Comparison of ENCODE assay signal across 9 cellular contexts in the genomic region with DNA sequence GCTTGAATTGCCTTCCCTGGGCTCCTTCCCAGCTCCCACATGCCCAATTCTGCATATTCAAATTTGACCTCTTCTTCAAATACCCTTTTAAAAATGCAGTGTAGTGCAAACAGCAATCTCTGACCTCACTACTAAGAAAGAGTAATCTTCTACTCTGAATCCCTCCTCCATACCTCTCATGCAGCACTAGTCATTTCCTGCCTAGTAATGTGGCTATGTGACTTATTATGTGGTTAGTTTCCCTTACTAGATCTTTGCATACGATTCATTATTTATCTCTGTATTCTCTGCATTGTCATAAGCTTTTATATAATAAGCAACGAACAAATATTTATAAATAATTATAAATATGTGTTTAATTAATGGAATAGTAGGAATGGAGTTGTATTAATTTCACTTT. TPM values are rescaled to one million over a fixed set of nuclear protein-coding genes. Genes with fewer than 3 reads are reported as not detected.
DNase-seq lines count a peak whose midpoint lies in the region; ATAC-seq and TF ChIP-seq lines count a peak whose summit lies in the region.
"Had no signal": no experiment of that assay in that cellular context is flagged by ENCODE, and none has a peak within 500 bp of the region (broad histone marks: within the 10 kb centered on the region; RNA-seq: fewer than 3 reads in every experiment).

No MANE protein-coding gene starts in this region.

- peaks cover 18 to 19% of the 10 kb centered on the region in 2 donors for H3K9me3 Mint-ChIP-seq in stimulated activated naive CD8-positive, alpha-beta T cell treated with anti-CD3 and anti-CD28 coated beads, Interleukin-15, amount 100 ng/mL, for 72 hours
- peaks cover 2% of the 10 kb centered on the region for H3K9me3 Mint-ChIP-seq in Calu3 (ENCODE audit: low read depth, unreplicated experiment)

- peak overlapping the region; percentile 43 to 79 for H3K4me3 Mint-ChIP-seq in stimulated activated naive CD8-positive, alpha-beta T cell treated with anti-CD3 and anti-CD28 coated beads, Interleukin-15, amount 100 ng/mL, for 72 hours
- no peak overlapping the region for H3K4me3 Mint-ChIP-seq in Calu3 (ENCODE audit: low read depth, unreplicated experiment)

- no peaks in the 10 kb centered on the region for H3K36me3 Mint-ChIP-seq in Calu3 (ENCODE audit: insufficient read depth, unreplicated experiment)

- H3K27me3 ChIP-seq in adipocyte (replicated peaks; ENCODE audit: control insufficient read depth, insufficient read depth, low read length): no peaks in the 10 kb centered on the region
- H3K27me3 ChIP-seq in MG63: no peaks in the 10 kb centered on the region
- H3K27me3 ChIP-seq: neutrophil had no signal

- no peak for TF ChIP-seq CTCF in Calu3 (IDR thresholded peaks at IDR 0.05; ENCODE audit: unreplicated experiment)

- H3K27ac Mint-ChIP-seq in stimulated activated naive CD8-positive, alpha-beta T cell treated with anti-CD3 and anti-CD28 coated beads, Interleukin-15, amount 100 ng/mL, for 72 hours: peak overlapping the region; percentile 51 to 89
- no peak overlapping the region for H3K27ac Mint-ChIP-seq in Calu3 (ENCODE audit: unreplicated experiment)

- H3K36me3 ChIP-seq in adipocyte (ENCODE audit: control insufficient read depth, insufficient read depth, low read length, severe bottlenecking) (no peaks in the 10 kb centered on the region), MG63 (no peaks in the 10 kb centered on the region)
- H3K36me3 ChIP-seq: neutrophil had no signal

- no peak overlapping the region for H3K4me3 ChIP-seq in adipocyte (ENCODE audit: low read length)
- H3K4me3 ChIP-seq in MG63: no peak overlapping the region

- ATAC-seq in stimulated activated naive CD8-positive, alpha-beta T cell treated with anti-CD3 and anti-CD28 coated beads, Interleukin-15, amount 100 ng/mL, for 72 hours: peak; percentile 99

- no peak overlapping the region for H3K9ac ChIP-seq in adipocyte (ENCODE audit: low read length)

- DNase-seq in DMS153 treated with DMSO at 0.1 percent for 48 hours (lab: John Stamatoyannopoulos, UW; ENCODE audit: unreplicated experiment): peak; percentile 22
- no peak for DNase-seq in DMS153 (lab: John Stamatoyannopoulos, UW)
- DNase-seq in H4 (ENCODE audit: low spot score): peak; percentile 66
- DNase-seq in M059J (ENCODE audit: low read depth): peak; percentile 76
- DNase-seq in adipocyte (ENCODE audit: low read depth): peak; percentile 42
- peak; percentile 22 to 25 for DNase-seq in stimulated activated naive CD8-positive, alpha-beta T cell treated with anti-CD3 and anti-CD28 coated beads, Interleukin-15, amount 100 ng/mL, for 72 hours
- no peak for DNase-seq in Calu3
- DNase-seq in MG63: no peak

- H3K4me1 Mint-ChIP-seq in stimulated activated naive CD8-positive, alpha-beta T cell treated with anti-CD3 and anti-CD28 coated beads, Interleukin-15, amount 100 ng/mL, for 72 hours: peaks cover 51% of the 10 kb centered on the region
- no peaks in the 10 kb centered on the region for H3K4me1 Mint-ChIP-seq in Calu3 (ENCODE audit: low read depth, unreplicated experiment)

- H3K9me3 ChIP-seq in adipocyte (ENCODE audit: control insufficient read depth, low read length) (no peaks in the 10 kb centered on the region), MG63 (no peaks in the 10 kb centered on the region)
- H3K9me3 ChIP-seq: neutrophil had no signal

- H3K27me3 Mint-ChIP-seq in stimulated activated naive CD8-positive, alpha-beta T cell treated with anti-CD3 and anti-CD28 coated beads, Interleukin-15, amount 100 ng/mL, for 72 hours: no peaks in the 10 kb centered on the region
- no peaks in the 10 kb centered on the region for H3K27me3 Mint-ChIP-seq in Calu3 (ENCODE audit: unreplicated experiment)

- CTCF ChIA-PET in Calu3 (lab: Charles Lee): interaction anchor here (0.6 kb wide), 1 partner anchor 13 kb away, joined by 3 read pairs; no protein-coding TSS in a partner anchor

- intact Hi-C loops in Calu3 (cut with micrococcal nuclease; ENCODE audit: unreplicated experiment): no loop called here

- no TSS peak for BruUV-seq in Calu3 (replicated peaks; lab: Mats Ljungman, UMichigan)

- peaks cover 13% of the 10 kb centered on the region for H3K4me1 ChIP-seq in adipocyte (ENCODE audit: control insufficient read depth, insufficient read depth, low read length)

RNA-seq across cellular contexts. Expression of gene VPS54, which starts 17.1 kb away (rescaled TPM):
- 14.1 and 14.6 TPM in 2 replicates for total RNA-seq in H4 (2014; rRNA removed; shearing (Covaris generic))
- total RNA-seq in M059J (2014; rRNA removed; shearing (Covaris generic)): 16.9 and 19.5 TPM in 2 replicates
- total RNA-seq in Calu3 (2022): 10.5 and 11.7 TPM in 2 replicates
- total RNA-seq in MG63 (2014; rRNA removed; shearing (Covaris generic); ENCODE audit: low replicate concordance): 14.6 and 19.1 TPM in 2 replicates

Comparison
In these comparisons a context has a peak if more than half of its experiments do, and no peak if none do; other contexts are left out.
1. DNase-seq: peak in DMS153 treated with DMSO at 0.1 percent for 48 hours (single experiment), H4 (single experiment), M059J (single experiment), adipocyte (single experiment) and stimulated activated naive CD8-positive, alpha-beta T cell treated with anti-CD3 and anti-CD28 coated beads, Interleukin-15, amount 100 ng/mL, for 72 hours (2 of 2); none in DMS153 (single experiment), Calu3 (single experiment) and MG63 (single experiment).